ENCODE assay signal across 18 cellular contexts in genomic region chr2:206855585-206856433, GRCh38.
DNase-seq lines count a peak whose midpoint lies in the region; FAIRE-seq and TF ChIP-seq lines count a peak whose summit lies in the region.
"Had no signal": no experiment of that assay in that cellular context is flagged by ENCODE, and none has a peak within 500 bp of the region (broad histone marks: within the 10 kb centered on the region; RNA-seq: fewer than 3 reads in every experiment).

No MANE protein-coding gene starts in this region.

- H3K27me3 ChIP-seq in GM23248 (replicated peaks; ENCODE audit: insufficient read depth), result no peaks in the 10 kb centered on the region
- no peaks in the 10 kb centered on the region for H3K27me3 ChIP-seq in astrocyte (ENCODE audit: insufficient read depth, low read length)
- H3K27me3 ChIP-seq in left ventricle myocardium inferior (ENCODE audit: low read depth), result no peaks in the 10 kb centered on the region
- H3K27me3 ChIP-seq in smooth muscle cell (ENCODE audit: low read depth), result no peaks in the 10 kb centered on the region
- H3K27me3 ChIP-seq in CD8-positive, alpha-beta memory T cell (ENCODE audit: insufficient read depth, low read length, poor library complexity, severe bottlenecking), result no peaks in the 10 kb centered on the region
- H3K27me3 ChIP-seq: BE2C had no signal

- CTCF ChIA-PET in CD8-positive, alpha-beta memory T cell (lab: Charles Lee), result no interaction called here

- POLR2A ChIA-PET in CD8-positive, alpha-beta memory T cell (lab: Charles Lee), result no interaction called here

- H3K79me2 ChIP-seq in GM23248 (ENCODE audit: insufficient read depth) (no peaks in the 10 kb centered on the region), astrocyte (ENCODE audit: insufficient read depth, low read length) (no peaks in the 10 kb centered on the region), smooth muscle cell (ENCODE audit: low read depth) (no peaks in the 10 kb centered on the region)

- H3K27ac ChIP-seq in GM23248 (no peak overlapping the region), astrocyte (ENCODE audit: low read depth, low read length) (no peak overlapping the region), left ventricle myocardium inferior (replicated peaks) (peak overlapping the region; percentile 75), smooth muscle cell (ENCODE audit: low read depth) (no peak overlapping the region)
- H3K27ac ChIP-seq in CD8-positive, alpha-beta memory T cell (ENCODE audit: low read depth, low read length), result no peak overlapping the region

- H3K9me3 ChIP-seq in GM23248 (ENCODE audit: low read depth), result no peaks in the 10 kb centered on the region
- no peaks in the 10 kb centered on the region for H3K9me3 ChIP-seq in astrocyte (ENCODE audit: insufficient read depth, low read depth, low read length)
- H3K9me3 ChIP-seq in left ventricle myocardium inferior (replicated peaks), result no peaks in the 10 kb centered on the region
- H3K9me3 ChIP-seq in smooth muscle cell (replicated peaks; ENCODE audit: low read depth), result no peaks in the 10 kb centered on the region
- H3K9me3 ChIP-seq in CD8-positive, alpha-beta memory T cell (ENCODE audit: low read length), result no peaks in the 10 kb centered on the region
- H3K9me3 ChIP-seq: BE2C, HAP-1 had no signal

- no peaks in the 10 kb centered on the region for H3K27me3 Mint-ChIP-seq in astrocyte (ENCODE audit: low read depth, unreplicated experiment)
- H3K27me3 Mint-ChIP-seq in CD8-positive, alpha-beta memory T cell, result no peaks in the 10 kb centered on the region
- no peaks in the 10 kb centered on the region for H3K27me3 Mint-ChIP-seq in activated T-helper 1 cell treated with anti-CD3 and anti-CD28 coated beads, Interleukin-12 subunit alpha, Interleukin-12 subunit beta, Interleukin-2, Interleukin-4 antibody, amounts not matched to agents 30 ng/mL and 10 ng/mL and 1 ng/mL, durations not matched to agents 14 hours and 24 hours and 36 hours (ENCODE audit: insufficient read depth)
- H3K27me3 Mint-ChIP-seq: CD4-positive, alpha-beta memory T cell had no signal

- H3K9ac ChIP-seq in GM23248, result no peak overlapping the region
- no peak overlapping the region for H3K9ac ChIP-seq in astrocyte (ENCODE audit: low read length)
- H3K9ac ChIP-seq in smooth muscle cell (ENCODE audit: low read depth), result no peak overlapping the region

- H3F3A ChIP-seq in GM23248 (ENCODE audit: insufficient read depth) (peaks cover 10% of the 10 kb centered on the region), smooth muscle cell (ENCODE audit: low read depth) (no peaks in the 10 kb centered on the region)

- no peaks in the 10 kb centered on the region for H3K9me3 Mint-ChIP-seq in astrocyte (ENCODE audit: unreplicated experiment)
- no peaks in the 10 kb centered on the region for H3K9me3 Mint-ChIP-seq in CD8-positive, alpha-beta memory T cell
- peaks cover 3% of the 10 kb centered on the region for H3K9me3 Mint-ChIP-seq in activated T-helper 1 cell treated with anti-CD3 and anti-CD28 coated beads, Interleukin-12 subunit alpha, Interleukin-12 subunit beta, Interleukin-2, Interleukin-4 antibody, amounts not matched to agents 30 ng/mL and 10 ng/mL and 1 ng/mL, durations not matched to agents 14 hours and 24 hours and 36 hours

- H3K4me3 Mint-ChIP-seq in astrocyte (ENCODE audit: unreplicated experiment), result no peak overlapping the region
- no peak overlapping the region for H3K4me3 Mint-ChIP-seq in CD8-positive, alpha-beta memory T cell
- no peak overlapping the region for H3K4me3 Mint-ChIP-seq in activated T-helper 1 cell treated with anti-CD3 and anti-CD28 coated beads, Interleukin-12 subunit alpha, Interleukin-12 subunit beta, Interleukin-2, Interleukin-4 antibody, amounts not matched to agents 30 ng/mL and 10 ng/mL and 1 ng/mL, durations not matched to agents 14 hours and 24 hours and 36 hours

- peaks cover 15% of the 10 kb centered on the region for H3K4me1 ChIP-seq in GM23248 (ENCODE audit: insufficient read depth)
- peaks cover 3% of the 10 kb centered on the region for H3K4me1 ChIP-seq in astrocyte (ENCODE audit: insufficient read depth, low read length)
- peaks cover 21% of the 10 kb centered on the region for H3K4me1 ChIP-seq in left ventricle myocardium inferior
- H3K4me1 ChIP-seq in smooth muscle cell (ENCODE audit: low read depth), result no peaks in the 10 kb centered on the region
- H3K4me1 ChIP-seq in CD8-positive, alpha-beta memory T cell (ENCODE audit: insufficient read depth, low read length), result peaks cover 19% of the 10 kb centered on the region
- H3K4me1 ChIP-seq: HAP-1 had no signal

- H2AFZ ChIP-seq in GM23248, result peak overlapping the region; percentile 48; the same call in 1 of the 2 replicates
- H2AFZ ChIP-seq in astrocyte (ENCODE audit: low read depth, low read length), result no peak overlapping the region
- no peak overlapping the region for H2AFZ ChIP-seq in smooth muscle cell (ENCODE audit: low read depth)

- TF ChIP-seq CTCF in astrocyte (IDR thresholded peaks at IDR 0.05; ENCODE audit: insufficient read depth, low read depth, low read length) (no peak), left ventricle myocardium inferior (IDR thresholded peaks at IDR 0.05; ENCODE audit: borderline replicate concordance) (no peak), smooth muscle cell (IDR thresholded peaks at IDR 0.05; ENCODE audit: borderline replicate concordance, insufficient read depth, poor library complexity, severe bottlenecking) (no peak)

- no peaks in the 10 kb centered on the region for H3K9me2 ChIP-seq in GM23248 (ENCODE audit: insufficient read depth)

- DNase-seq in GM23248 (no peak), astrocyte (ENCODE audit: low read depth) (peak; percentile 8), left ventricle myocardium inferior (no peak), superior temporal gyrus (ENCODE audit: extremely low spot score) (peak; percentile 17), smooth muscle cell (lab: John Stamatoyannopoulos, UW; ENCODE audit: unreplicated experiment) (no peak)
- DNase-seq in CD8-positive, alpha-beta memory T cell, result no peak
- DNase-seq in activated T-helper 1 cell treated with anti-CD3 and anti-CD28 coated beads, Interleukin-12 subunit alpha, Interleukin-12 subunit beta, Interleukin-2, Interleukin-4 antibody, amounts not matched to agents 30 ng/mL and 10 ng/mL and 1 ng/mL, durations not matched to agents 14 hours and 24 hours and 36 hours (ENCODE audit: low spot score), result no peak
- DNase-seq: BE2C; CD4-positive, alpha-beta memory T cell; DND-41; GF-D8; Kasumi-1; NCI-H1417; NCI-H2029 treated with DMSO at 0.1 percent for 48 hours; NCI-H510A treated with DMSO at 0.1 percent for 48 hours; SHP77 treated with DMSO at 0.1 percent for 48 hours had no signal

- 73 to 74% methylated on average over 10 of the region's 10 CpGs for WGBS in GM23248 (ENCODE audit: low coverage in 1 of 2, low lambda C conversion rate in 2 of 2, missing lambda C conversion rate in 2 of 2), 2 experiments
- 91% methylated on average over 10 of the region's 10 CpGs for WGBS in smooth muscle cell (ENCODE audit: low lambda C conversion rate)

- H3K4me2 ChIP-seq in GM23248 (ENCODE audit: unreplicated experiment) (peak overlapping the region; percentile 20), astrocyte (ENCODE audit: low read length) (peak overlapping the region; percentile 48), smooth muscle cell (no peak overlapping the region)

- FAIRE-seq in astrocyte (lab: Jason Lieb, UNC), result no peak
- FAIRE-seq: D721Med had no signal

- no peak overlapping the region for H3K4me3 ChIP-seq in GM23248
- no peak overlapping the region for H3K4me3 ChIP-seq in astrocyte (ENCODE audit: insufficient read depth, low read depth, low read length)
- no peak overlapping the region for H3K4me3 ChIP-seq in left ventricle myocardium inferior
- no peak overlapping the region for H3K4me3 ChIP-seq in smooth muscle cell
- H3K4me3 ChIP-seq in CD8-positive, alpha-beta memory T cell (ENCODE audit: low read length), result no peak overlapping the region
- H3K4me3 ChIP-seq: HAP-1 had no signal

- peaks cover 12% of the 10 kb centered on the region for H3K4me1 Mint-ChIP-seq in astrocyte (ENCODE audit: low read depth, unreplicated experiment)
- H3K4me1 Mint-ChIP-seq in CD8-positive, alpha-beta memory T cell, result peaks cover 13 to 21% (median 21%) of the 10 kb centered on the region in 3 donors
- H3K4me1 Mint-ChIP-seq in activated T-helper 1 cell treated with anti-CD3 and anti-CD28 coated beads, Interleukin-12 subunit alpha, Interleukin-12 subunit beta, Interleukin-2, Interleukin-4 antibody, amounts not matched to agents 30 ng/mL and 10 ng/mL and 1 ng/mL, durations not matched to agents 14 hours and 24 hours and 36 hours (ENCODE audit: low read depth), result peaks cover 26% of the 10 kb centered on the region

- no peaks in the 10 kb centered on the region for H3K36me3 Mint-ChIP-seq in astrocyte (ENCODE audit: low read depth, unreplicated experiment)
- H3K36me3 Mint-ChIP-seq in CD8-positive, alpha-beta memory T cell, result peaks cover 0 to 4% (median 0%) of the 10 kb centered on the region in 3 donors
- peaks cover 3% of the 10 kb centered on the region for H3K36me3 Mint-ChIP-seq in activated T-helper 1 cell treated with anti-CD3 and anti-CD28 coated beads, Interleukin-12 subunit alpha, Interleukin-12 subunit beta, Interleukin-2, Interleukin-4 antibody, amounts not matched to agents 30 ng/mL and 10 ng/mL and 1 ng/mL, durations not matched to agents 14 hours and 24 hours and 36 hours (ENCODE audit: low read depth)
- H3K36me3 Mint-ChIP-seq: CD4-positive, alpha-beta memory T cell had no signal

- no peaks in the 10 kb centered on the region for H3K36me3 ChIP-seq in GM23248 (ENCODE audit: low read depth)
- no peaks in the 10 kb centered on the region for H3K36me3 ChIP-seq in astrocyte (ENCODE audit: insufficient read depth, low read length)
- H3K36me3 ChIP-seq in left ventricle myocardium inferior, result no peaks in the 10 kb centered on the region
- no peaks in the 10 kb centered on the region for H3K36me3 ChIP-seq in smooth muscle cell (ENCODE audit: low read depth)
- no peaks in the 10 kb centered on the region for H3K36me3 ChIP-seq in CD8-positive, alpha-beta memory T cell (ENCODE audit: insufficient read depth, low read length)
- H3K36me3 ChIP-seq: BE2C, HAP-1 had no signal

- intact Hi-C loops in left ventricle myocardium inferior (cut with micrococcal nuclease), result no loop called here
- intact Hi-C loops in activated T-helper 1 cell treated with anti-CD3 and anti-CD28 coated beads, Interleukin-12 subunit alpha, Interleukin-12 subunit beta, Interleukin-2, Interleukin-4 antibody, amounts not matched to agents 30 ng/mL and 10 ng/mL and 1 ng/mL, durations not matched to agents 14 hours and 24 hours and 36 hours (cut with micrococcal nuclease), result no loop called here

- in situ Hi-C loops in GM23248 (cut with MboI), result no loop called here

- H3K27ac Mint-ChIP-seq in astrocyte (ENCODE audit: unreplicated experiment), result no peak overlapping the region
- H3K27ac Mint-ChIP-seq in CD8-positive, alpha-beta memory T cell, result no peak overlapping the region
- no peak overlapping the region for H3K27ac Mint-ChIP-seq in activated T-helper 1 cell treated with anti-CD3 and anti-CD28 coated beads, Interleukin-12 subunit alpha, Interleukin-12 subunit beta, Interleukin-2, Interleukin-4 antibody, amounts not matched to agents 30 ng/mL and 10 ng/mL and 1 ng/mL, durations not matched to agents 14 hours and 24 hours and 36 hours

- H4K20me1 ChIP-seq in GM23248 (ENCODE audit: insufficient read depth) (no peaks in the 10 kb centered on the region), astrocyte (ENCODE audit: insufficient read depth, low read length) (no peaks in the 10 kb centered on the region), smooth muscle cell (ENCODE audit: low read depth) (no peaks in the 10 kb centered on the region)

Comparison
In these comparisons a context has a peak if more than half of its experiments do, and no peak if none do; other contexts are left out.
1. DNase-seq: peak in astrocyte (single experiment) and superior temporal gyrus (single experiment); none in GM23248 (single experiment), left ventricle myocardium inferior (single experiment), smooth muscle cell (single experiment), CD8-positive, alpha-beta memory T cell (0 of 5) and activated T-helper 1 cell treated with anti-CD3 and anti-CD28 coated beads, Interleukin-12 subunit alpha, Interleukin-12 subunit beta, Interleukin-2, Interleukin-4 antibody, amounts not matched to agents 30 ng/mL and 10 ng/mL and 1 ng/mL, durations not matched to agents 14 hours and 24 hours and 36 hours (single experiment).